In the genomic region with DNA sequence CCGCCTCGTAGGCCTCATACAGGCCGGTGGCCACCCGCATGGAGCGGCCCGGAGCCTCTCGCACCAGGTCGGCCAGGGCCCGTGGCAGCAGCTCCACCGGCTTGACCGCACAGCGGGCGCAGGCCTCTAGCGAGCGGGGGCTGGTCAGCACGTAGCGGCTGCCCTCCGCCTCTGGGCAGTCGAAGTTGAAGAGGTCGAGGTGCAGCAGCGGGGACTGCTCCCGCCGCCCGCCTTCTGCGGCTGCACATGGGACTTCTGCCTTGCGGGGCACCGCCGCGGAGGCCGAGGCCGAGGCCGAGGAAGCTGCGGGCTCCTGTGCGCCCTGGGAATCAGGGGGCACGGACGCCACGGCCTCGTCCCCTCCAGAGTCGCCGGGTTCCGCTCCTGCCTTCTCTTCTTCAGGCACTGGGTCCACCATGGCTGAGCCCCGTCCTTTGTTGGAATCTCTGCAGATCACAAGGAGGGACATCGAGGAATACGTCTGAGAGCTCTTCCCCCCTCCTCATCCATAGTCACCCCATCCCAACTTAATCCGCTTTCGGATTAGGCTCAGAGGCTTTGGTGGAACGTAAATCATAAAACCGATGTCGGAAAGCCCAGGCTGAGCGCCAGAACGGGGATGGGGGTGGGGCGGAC, we compare ENCODE assay signal across 13 cellular contexts. TPM values are rescaled to one million over a fixed set of nuclear protein-coding genes. Genes with fewer than 3 reads are reported as not detected.
DNase-seq lines count a peak whose midpoint lies in the region; ATAC-seq and TF ChIP-seq lines count a peak whose summit lies in the region.
"Had no signal": no experiment of that assay in that cellular context is flagged by ENCODE, and none has a peak within 500 bp of the region (broad histone marks: within the 10 kb centered on the region; RNA-seq: fewer than 3 reads in every experiment).

No MANE protein-coding gene starts in this region.

- no peaks in the 10 kb centered on the region for H3K9me3 Mint-ChIP-seq in activated naive CD8-positive, alpha-beta T cell treated with anti-CD3 and anti-CD28 coated beads for 36 hours
- peaks cover 0 to 1% (median 0%) of the 10 kb centered on the region in 11 donors for H3K9me3 Mint-ChIP-seq in naive thymus-derived CD4-positive, alpha-beta T cell

- CTCF ChIA-PET in naive thymus-derived CD4-positive, alpha-beta T cell (lab: Charles Lee): interaction anchor here (0.8 kb wide), 1 partner anchor 332 kb away, joined by 3 read pairs; no protein-coding TSS in a partner anchor

- peak; percentile 16 for DNase-seq in GM03348 (ENCODE audit: low spot score)
- peak; percentile 12 for DNase-seq in activated naive CD8-positive, alpha-beta T cell treated with anti-CD3 and anti-CD28 coated beads for 36 hours
- DNase-seq in naive thymus-derived CD4-positive, alpha-beta T cell: no peak
- DNase-seq in HPDE6-E6E7 (ENCODE audit: extremely low spot score): no peak
- DNase-seq in superior temporal gyrus (ENCODE audit: extremely low spot score): no peak
- DNase-seq in NCI-H146 (lab: John Stamatoyannopoulos, UW): no peak
- DNase-seq in mucosa of descending colon: no peak
- DNase-seq: NCI-H446 treated with DMSO at 0.1 percent for 48 hours had no signal

- no peak overlapping the region for H3K27ac ChIP-seq in ACC112 (ENCODE audit: low read depth, low read length)
- no peak overlapping the region for H3K27ac ChIP-seq in naive thymus-derived CD4-positive, alpha-beta T cell (ENCODE audit: low read depth, low read length)

- no peak for ATAC-seq in naive thymus-derived CD4-positive, alpha-beta T cell
- no peak for ATAC-seq in mucosa of descending colon

- no peaks in the 10 kb centered on the region for H3K36me3 Mint-ChIP-seq in activated naive CD8-positive, alpha-beta T cell treated with anti-CD3 and anti-CD28 coated beads for 36 hours
- no peaks in the 10 kb centered on the region for H3K36me3 Mint-ChIP-seq in naive thymus-derived CD4-positive, alpha-beta T cell

- no peak for TF ChIP-seq CTCF in mucosa of descending colon (IDR thresholded peaks at IDR 0.05)

- H3K27me3 Mint-ChIP-seq in activated naive CD8-positive, alpha-beta T cell treated with anti-CD3 and anti-CD28 coated beads for 36 hours: peaks cover 77% of the 10 kb centered on the region
- H3K27me3 Mint-ChIP-seq in naive thymus-derived CD4-positive, alpha-beta T cell: peaks cover 54 to 82% (median 58%) of the 10 kb centered on the region in 5 donors

- no peak overlapping the region for H2AFZ ChIP-seq in ACC112 (ENCODE audit: low read length, unreplicated experiment)

- POLR2A ChIA-PET in naive thymus-derived CD4-positive, alpha-beta T cell (lab: Charles Lee): no interaction called here

- H3K4me1 Mint-ChIP-seq in activated naive CD8-positive, alpha-beta T cell treated with anti-CD3 and anti-CD28 coated beads for 36 hours: peaks cover 9% of the 10 kb centered on the region
- peaks cover 5 to 15% (median 12%) of the 10 kb centered on the region in 7 donors for H3K4me1 Mint-ChIP-seq in naive thymus-derived CD4-positive, alpha-beta T cell

- H3K36me3 ChIP-seq in ACC112 (ENCODE audit: insufficient read depth, low read length): no peaks in the 10 kb centered on the region
- H3K36me3 ChIP-seq in naive thymus-derived CD4-positive, alpha-beta T cell (ENCODE audit: control insufficient read depth in 2 of 3, insufficient read depth in 3 of 3, low read length in 3 of 3): no peaks in the 10 kb centered on the region
- no peaks in the 10 kb centered on the region for H3K36me3 ChIP-seq in mucosa of descending colon (ENCODE audit: low read depth)

- H3K4me3 ChIP-seq in ACC112 (ENCODE audit: low read depth, low read length) (peak overlapping the region; percentile 18), mucosa of descending colon (no peak overlapping the region)
- H3K4me3 ChIP-seq in naive thymus-derived CD4-positive, alpha-beta T cell (ENCODE audit: low read length): peak overlapping the region; percentile 13

- H3K27ac Mint-ChIP-seq in activated naive CD8-positive, alpha-beta T cell treated with anti-CD3 and anti-CD28 coated beads for 36 hours: no peak overlapping the region
- no peak overlapping the region for H3K27ac Mint-ChIP-seq in naive thymus-derived CD4-positive, alpha-beta T cell

- no peaks in the 10 kb centered on the region for H3K9me3 ChIP-seq in naive thymus-derived CD4-positive, alpha-beta T cell (ENCODE audit: control insufficient read depth in 2 of 3, low read length in 3 of 3)
- no peaks in the 10 kb centered on the region for H3K9me3 ChIP-seq in mucosa of descending colon

- H3K27me3 ChIP-seq in ACC112 (ENCODE audit: insufficient read depth, low read length): peaks cover 74% of the 10 kb centered on the region
- peaks cover 0 to 6% of the 10 kb centered on the region in 2 donors for H3K27me3 ChIP-seq in naive thymus-derived CD4-positive, alpha-beta T cell (ENCODE audit: control insufficient read depth in 2 of 2, insufficient read depth in 2 of 2, low read length in 2 of 2)

- H3K4me1 ChIP-seq in ACC112 (ENCODE audit: control insufficient read depth, insufficient read depth, low read length, unreplicated experiment): no peaks in the 10 kb centered on the region
- peaks cover 9 to 16% of the 10 kb centered on the region in 2 donors for H3K4me1 ChIP-seq in naive thymus-derived CD4-positive, alpha-beta T cell (ENCODE audit: control insufficient read depth in 2 of 2, insufficient read depth in 2 of 2, low read length in 2 of 2)
- H3K4me1 ChIP-seq in mucosa of descending colon (ENCODE audit: low read depth): peaks cover 24% of the 10 kb centered on the region

- peak overlapping the region; percentile 22 for H3K4me3 Mint-ChIP-seq in activated naive CD8-positive, alpha-beta T cell treated with anti-CD3 and anti-CD28 coated beads for 36 hours
- peak overlapping the region; percentile 48 to 91 (median 78) for H3K4me3 Mint-ChIP-seq in naive thymus-derived CD4-positive, alpha-beta T cell

- no peaks in the 10 kb centered on the region for H3K79me2 ChIP-seq in ACC112 (ENCODE audit: control insufficient read depth, insufficient read depth, low read length, unreplicated experiment)

- intact Hi-C loops in naive thymus-derived CD4-positive, alpha-beta T cell (cut with micrococcal nuclease): loop anchor here in 1 of 2 donors (5.0 kb wide), 1 partner anchor 311 kb away; a partner anchor contains a TSS
- intact Hi-C loops in mucosa of descending colon (cut with DNase I, micrococcal nuclease): no loop called here

RNA-seq across cellular contexts. Expression of a gene that starts 1.3 kb away (rescaled TPM):
- not detected for total RNA-seq in activated naive CD8-positive, alpha-beta T cell treated with anti-CD3 and anti-CD28 coated beads for 36 hours
- not detected for total RNA-seq in naive thymus-derived CD4-positive, alpha-beta T cell
- polyA plus RNA-seq in naive thymus-derived CD4-positive, alpha-beta T cell: not detected
- total RNA-seq in mucosa of descending colon: not detected
- total RNA-seq: Daoy, epithelial cell of proximal tubule, liver, ureter had no signal

RNA-seq across cellular contexts. Expression of a gene that starts 38.1 kb away (rescaled TPM):
- 10 to 100 TPM; 26.3 TPM for total RNA-seq in activated naive CD8-positive, alpha-beta T cell treated with anti-CD3 and anti-CD28 coated beads for 36 hours
- total RNA-seq in naive thymus-derived CD4-positive, alpha-beta T cell: 10 to 100 TPM; 42.9 to 90.8 (median 65.0) TPM
- polyA plus RNA-seq in naive thymus-derived CD4-positive, alpha-beta T cell: 1 to 10 TPM; 4.3 to 6.3 TPM
- 10 to 100 TPM; 56.3 to 98.3 (median 95.6) TPM for total RNA-seq in mucosa of descending colon

Comparison
In these comparisons a context has a peak if more than half of its experiments do, and no peak if none do; other contexts are left out.
1. DNase-seq: peak in GM03348 (single experiment) and activated naive CD8-positive, alpha-beta T cell treated with anti-CD3 and anti-CD28 coated beads for 36 hours (single experiment); none in naive thymus-derived CD4-positive, alpha-beta T cell (0 of 9), HPDE6-E6E7 (single experiment), superior temporal gyrus (single experiment), NCI-H146 (single experiment) and mucosa of descending colon (0 of 3).